20 cellular contexts compared by ENCODE assay signal in the genomic region with DNA sequence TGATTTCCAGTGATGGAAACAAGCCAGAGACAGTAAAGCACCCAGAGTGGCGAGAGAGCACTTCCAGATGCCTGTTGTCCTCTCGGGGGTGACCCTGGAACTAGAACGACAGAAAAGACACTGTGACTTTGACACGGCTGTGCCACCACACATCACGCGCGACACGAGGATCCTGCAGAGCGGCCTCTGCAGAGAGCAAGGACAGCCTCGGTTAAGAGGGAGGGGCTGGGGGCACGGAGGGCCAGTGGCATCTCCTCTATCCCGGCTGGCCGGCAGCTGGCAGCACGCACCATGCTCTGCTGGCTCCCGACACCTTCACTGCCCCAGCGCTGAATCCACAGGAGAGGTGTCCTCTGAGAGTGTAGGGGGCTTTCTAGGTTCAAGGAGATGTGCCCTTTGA. TPM values are rescaled to one million over a fixed set of nuclear protein-coding genes. Genes with fewer than 3 reads are reported as not detected.
DNase-seq lines count a peak whose midpoint lies in the region; ATAC-seq and TF ChIP-seq lines count a peak whose summit lies in the region.
"Had no signal": no experiment of that assay in that cellular context is flagged by ENCODE, and none has a peak within 500 bp of the region (broad histone marks: within the 10 kb centered on the region; RNA-seq: fewer than 3 reads in every experiment).

No MANE protein-coding gene starts in this region.

- no peak overlapping the region for H2AFZ ChIP-seq in hepatocyte

- peak overlapping the region; percentile 5 for H3K27ac Mint-ChIP-seq in stimulated activated effector memory CD8-positive, alpha-beta T cell treated with anti-CD3 and anti-CD28 coated beads, Interleukin-12 subunit alpha, Interleukin-12 subunit beta, amount 100 ng/mL, for 72 hours
- no peak overlapping the region for H3K27ac Mint-ChIP-seq in activated CD4-positive, alpha-beta T cell treated with anti-CD3 and anti-CD28 coated beads, Interleukin-2, amount 10 ng/mL, durations not matched to agents 7 days and 5 days
- H3K27ac Mint-ChIP-seq: CD4-positive, alpha-beta memory T cell had no signal

- H3K4me1 Mint-ChIP-seq in stimulated activated effector memory CD8-positive, alpha-beta T cell treated with anti-CD3 and anti-CD28 coated beads, Interleukin-12 subunit alpha, Interleukin-12 subunit beta, amount 100 ng/mL, for 72 hours, result no peaks in the 10 kb centered on the region
- H3K4me1 Mint-ChIP-seq in activated CD4-positive, alpha-beta T cell treated with anti-CD3 and anti-CD28 coated beads, Interleukin-2, amount 10 ng/mL, durations not matched to agents 7 days and 5 days, result no peaks in the 10 kb centered on the region
- H3K4me1 Mint-ChIP-seq: CD4-positive, alpha-beta memory T cell had no signal

- peaks cover 8% of the 10 kb centered on the region for H3K27me3 Mint-ChIP-seq in activated CD4-positive, alpha-beta T cell treated with anti-CD3 and anti-CD28 coated beads, Interleukin-2, amount 10 ng/mL, durations not matched to agents 7 days and 5 days
- H3K27me3 Mint-ChIP-seq: CD4-positive, alpha-beta memory T cell had no signal

- H3K27ac ChIP-seq in RWPE1 (peak overlapping the region; percentile 14; the same call in 1 of the 2 replicates), heart right ventricle (no peak overlapping the region), hepatocyte (no peak overlapping the region)

- TF ChIP-seq CTCF in RWPE1 (conservative IDR thresholded peaks at IDR 0.05; ENCODE audit: low read depth) (no peak), heart right ventricle (IDR thresholded peaks at IDR 0.05) (no peak), hepatocyte (IDR thresholded peaks at IDR 0.05; ENCODE audit: poor library complexity) (no peak)

- POLR2A ChIA-PET in RWPE1 (lab: Yijun Ruan, JAX; ENCODE audit: low non-redundant PET), result no interaction called here
- POLR2A ChIA-PET in activated CD4-positive, alpha-beta T cell treated with anti-CD3 and anti-CD28 coated beads, Interleukin-2, amount 10 ng/mL, durations not matched to agents 7 days and 5 days (lab: Charles Lee), result interaction anchor here (0.9 kb wide), 1 partner anchor 72 kb away, joined by 5 read pairs; a partner anchor contains a TSS

- intact Hi-C loops in heart right ventricle (cut with DNase I), result no loop called here

- no peak for DNase-seq in RWPE1 (ENCODE audit: low spot score)
- peak; percentile 30 for DNase-seq in ecto neural progenitor cell (ENCODE audit: low spot score)
- peak; percentile 20 to 27 for DNase-seq in heart right ventricle
- DNase-seq in stimulated activated effector memory CD8-positive, alpha-beta T cell treated with anti-CD3 and anti-CD28 coated beads, Interleukin-12 subunit alpha, Interleukin-12 subunit beta, amount 100 ng/mL, for 72 hours (ENCODE audit: low spot score in 2 of 2), result no peak
- no peak for DNase-seq in activated CD4-positive, alpha-beta T cell treated with anti-CD3 and anti-CD28 coated beads, Interleukin-2, amount 10 ng/mL, durations not matched to agents 7 days and 5 days
- DNase-seq in hepatocyte (ENCODE audit: low spot score), result no peak
- DNase-seq: C1 segment of cervical spinal cord; CD4-positive, alpha-beta memory T cell; COR-L47; Karpas-422; NCI-H1092; NCI-H1417 treated with DMSO at 0.1 percent for 48 hours; NCI-H1694 treated with DMSO at 0.1 percent for 48 hours; NCI-H2081; NCI-H226; NCI-H510A; NCI-H69; SK-N-SH had no signal

- no peak overlapping the region for H3K4me2 ChIP-seq in hepatocyte
- H3K4me2 ChIP-seq: SK-N-SH had no signal

- H3K79me2 ChIP-seq in hepatocyte, result no peaks in the 10 kb centered on the region

- H3K36me3 ChIP-seq in heart right ventricle (peaks cover 0 to 57% (median 20%) of the 10 kb centered on the region in 9 donors), hepatocyte (replicated peaks; ENCODE audit: insufficient read depth, low read depth) (no peaks in the 10 kb centered on the region)

- H3K27me3 ChIP-seq in heart right ventricle, result no peaks in the 10 kb centered on the region
- no peaks in the 10 kb centered on the region for H3K27me3 ChIP-seq in hepatocyte

- H3K36me3 Mint-ChIP-seq in stimulated activated effector memory CD8-positive, alpha-beta T cell treated with anti-CD3 and anti-CD28 coated beads, Interleukin-12 subunit alpha, Interleukin-12 subunit beta, amount 100 ng/mL, for 72 hours, result peaks cover 47% of the 10 kb centered on the region
- peaks cover 19% of the 10 kb centered on the region for H3K36me3 Mint-ChIP-seq in activated CD4-positive, alpha-beta T cell treated with anti-CD3 and anti-CD28 coated beads, Interleukin-2, amount 10 ng/mL, durations not matched to agents 7 days and 5 days (ENCODE audit: low read depth)

- no peaks in the 10 kb centered on the region for H4K20me1 ChIP-seq in hepatocyte (ENCODE audit: insufficient read depth, poor library complexity, severe bottlenecking)

- peak in 7 of 8 donors; percentile 7 to 54 (median 32) for ATAC-seq in heart right ventricle
- ATAC-seq in stimulated activated effector memory CD8-positive, alpha-beta T cell treated with anti-CD3 and anti-CD28 coated beads, Interleukin-12 subunit alpha, Interleukin-12 subunit beta, amount 100 ng/mL, for 72 hours, result no peak
- no peak for ATAC-seq in GM21423 (IDR thresholded peaks at IDR 0.05; ENCODE audit: unreplicated experiment)
- ATAC-seq: Panc1 had no signal

- CTCF ChIA-PET in RWPE1 (lab: Yijun Ruan, JAX), result no interaction called here
- CTCF ChIA-PET in activated CD4-positive, alpha-beta T cell treated with anti-CD3 and anti-CD28 coated beads, Interleukin-2, amount 10 ng/mL, durations not matched to agents 7 days and 5 days (lab: Charles Lee), result no interaction called here

- 34 to 63% methylated on average over 16 of the region's 16 CpGs for WGBS in heart right ventricle, 2 donors
- 86% methylated on average over 16 of the region's 16 CpGs for WGBS in hepatocyte (ENCODE audit: low lambda C conversion rate, missing lambda C conversion rate)

- H3K9me3 Mint-ChIP-seq in stimulated activated effector memory CD8-positive, alpha-beta T cell treated with anti-CD3 and anti-CD28 coated beads, Interleukin-12 subunit alpha, Interleukin-12 subunit beta, amount 100 ng/mL, for 72 hours, result no peaks in the 10 kb centered on the region
- H3K9me3 Mint-ChIP-seq in activated CD4-positive, alpha-beta T cell treated with anti-CD3 and anti-CD28 coated beads, Interleukin-2, amount 10 ng/mL, durations not matched to agents 7 days and 5 days, result no peaks in the 10 kb centered on the region

- no peak overlapping the region for H3K4me3 Mint-ChIP-seq in stimulated activated effector memory CD8-positive, alpha-beta T cell treated with anti-CD3 and anti-CD28 coated beads, Interleukin-12 subunit alpha, Interleukin-12 subunit beta, amount 100 ng/mL, for 72 hours
- H3K4me3 Mint-ChIP-seq in activated CD4-positive, alpha-beta T cell treated with anti-CD3 and anti-CD28 coated beads, Interleukin-2, amount 10 ng/mL, durations not matched to agents 7 days and 5 days, result no peak overlapping the region
- H3K4me3 Mint-ChIP-seq: CD4-positive, alpha-beta memory T cell had no signal

- H3K9me2 ChIP-seq in hepatocyte (replicated peaks; ENCODE audit: insufficient read depth), result no peaks in the 10 kb centered on the region
- H3K9me2 ChIP-seq: SK-N-SH had no signal

- H3K4me1 ChIP-seq in heart right ventricle (peaks cover 0 to 16% (median 9%) of the 10 kb centered on the region in 9 donors), hepatocyte (ENCODE audit: insufficient read depth) (no peaks in the 10 kb centered on the region)

- no peak overlapping the region for H3K4me3 ChIP-seq in heart right ventricle
- no peak overlapping the region for H3K4me3 ChIP-seq in hepatocyte

- H3K9me3 ChIP-seq in heart right ventricle (no peaks in the 10 kb centered on the region), hepatocyte (ENCODE audit: low read depth) (no peaks in the 10 kb centered on the region)
- H3K9me3 ChIP-seq: SK-N-SH had no signal

RNA-seq across cellular contexts. Expression of a gene that starts 42.3 kb away (rescaled TPM):
- total RNA-seq in heart right ventricle (10 to 100 TPM; 50.4 to 72.3 (median 63.3) TPM), hepatocyte (35.6 and 36.4 TPM in 2 replicates)
- polyA plus RNA-seq in heart right ventricle (10 to 100 TPM; 27.2 to 85.2 TPM), hepatocyte (51.0 and 57.5 TPM in 2 replicates)
- 100 to 1,000 TPM; 128 to 144 TPM for total RNA-seq in activated CD4-positive, alpha-beta T cell treated with anti-CD3 and anti-CD28 coated beads, Interleukin-2, amount 10 ng/mL, durations not matched to agents 7 days and 5 days

RNA-seq across cellular contexts. Expression of a gene that starts 42.4 kb away (rescaled TPM):
- 10 to 100 TPM; 13.4 to 22.3 (median 15.2) TPM for total RNA-seq in heart right ventricle
- polyA plus RNA-seq in heart right ventricle, result 10 to 100 TPM; 21.9 to 27.9 TPM
- 10 to 100 TPM; 38.6 to 39.3 TPM for total RNA-seq in activated CD4-positive, alpha-beta T cell treated with anti-CD3 and anti-CD28 coated beads, Interleukin-2, amount 10 ng/mL, durations not matched to agents 7 days and 5 days
- total RNA-seq in hepatocyte, result 26.4 and 29.7 TPM in 2 replicates
- 25.8 and 30.8 TPM in 2 replicates for polyA plus RNA-seq in hepatocyte

RNA-seq across cellular contexts. Expression of a gene that starts 50.0 kb away (rescaled TPM):
- total RNA-seq in heart right ventricle, result 10 to 100 TPM; 10.4 to 23.2 (median 13.6) TPM
- polyA plus RNA-seq in heart right ventricle, result 10 to 100 TPM; 20.8 to 24.8 TPM
- not detected for total RNA-seq in activated CD4-positive, alpha-beta T cell treated with anti-CD3 and anti-CD28 coated beads, Interleukin-2, amount 10 ng/mL, durations not matched to agents 7 days and 5 days
- total RNA-seq in hepatocyte, result 28.9 and 44.0 TPM in 2 replicates
- polyA plus RNA-seq in hepatocyte, result 41.4 and 53.4 TPM in 2 replicates

Comparison
In these comparisons a context has a peak if more than half of its experiments do, and no peak if none do; other contexts are left out.
1. DNase-seq: peak in ecto neural progenitor cell (single experiment) and heart right ventricle (2 of 2); none in RWPE1 (single experiment), stimulated activated effector memory CD8-positive, alpha-beta T cell treated with anti-CD3 and anti-CD28 coated beads, Interleukin-12 subunit alpha, Interleukin-12 subunit beta, amount 100 ng/mL, for 72 hours (0 of 2), activated CD4-positive, alpha-beta T cell treated with anti-CD3 and anti-CD28 coated beads, Interleukin-2, amount 10 ng/mL, durations not matched to agents 7 days and 5 days (single experiment) and hepatocyte (single experiment).
2. ATAC-seq: peak in heart right ventricle (7 of 8); none in stimulated activated effector memory CD8-positive, alpha-beta T cell treated with anti-CD3 and anti-CD28 coated beads, Interleukin-12 subunit alpha, Interleukin-12 subunit beta, amount 100 ng/mL, for 72 hours (single experiment) and GM21423 (single experiment).
3. RNA of a gene that starts 50.0 kb away (total RNA-seq): 28.9 to 44.0 TPM in hepatocyte and 10.4 to 23.2 TPM in heart right ventricle; not detected in activated CD4-positive, alpha-beta T cell treated with anti-CD3 and anti-CD28 coated beads, Interleukin-2, amount 10 ng/mL, durations not matched to agents 7 days and 5 days; every median in the first group is over 10 times any median in the second.